8 cellular contexts compared by ENCODE assay signal in genomic region chr1:16243936-16244649, GRCh38. TPM values are rescaled to one million over a fixed set of nuclear protein-coding genes. Genes with fewer than 3 reads are reported as not detected.
DNase-seq lines count a peak whose midpoint lies in the region; TF ChIP-seq lines count a peak whose summit lies in the region.

No MANE protein-coding gene starts in this region.

- H3K27ac ChIP-seq in ascending aorta = peak overlapping the region; percentile 47 to 66

- peak overlapping the region; percentile 11 for H3K4me2 ChIP-seq in skeletal muscle satellite cell (ENCODE audit: low read length)

- peak; percentile 81 to 84 (median 84) for TF ChIP-seq CTCF in ascending aorta (IDR thresholded peaks at IDR 0.05)

- H3K4me1 ChIP-seq in ascending aorta = peaks cover 18 to 46% of the 10 kb centered on the region in 2 donors
- peaks cover 28% of the 10 kb centered on the region for H3K4me1 ChIP-seq in skeletal muscle satellite cell (ENCODE audit: control insufficient read depth, insufficient read depth, low read length)

- H3K27me3 ChIP-seq in ascending aorta (no peaks in the 10 kb centered on the region), skeletal muscle satellite cell (ENCODE audit: control insufficient read depth, insufficient read depth, low read length) (no peaks in the 10 kb centered on the region)

- H3K36me3 ChIP-seq in ascending aorta (peaks cover 6 to 24% of the 10 kb centered on the region in 2 donors), skeletal muscle satellite cell (ENCODE audit: insufficient read depth, low read length) (peaks cover 7% of the 10 kb centered on the region)

- H3K4me3 ChIP-seq in ascending aorta (no peak overlapping the region), skeletal muscle satellite cell (ENCODE audit: low read length) (no peak overlapping the region)

- H3K9ac ChIP-seq in skeletal muscle satellite cell (ENCODE audit: low read depth, low read length) = no peak overlapping the region

- DNase-seq in NCI-H187 (lab: John Stamatoyannopoulos, UW) (peak; percentile 44 to 46), NCI-H187 treated with DMSO at 0.1 percent for 48 hours (lab: John Stamatoyannopoulos, UW) (no peak), NCI-H2029 treated with DMSO at 0.1 percent for 48 hours (lab: John Stamatoyannopoulos, UW) (peak; percentile 18), T-helper 9 cell (peak; percentile 66), ascending aorta (ENCODE audit: low spot score in 2 of 2) (peak in 1 of 2 donors; percentile 91), hypothalamus (lab: John Stamatoyannopoulos, UW) (peak in 43 of 51 donors; percentile 9 to 79 (median 47)), cortex of kidney (lab: John Stamatoyannopoulos, UW) (no peak)

- intact Hi-C loops in ascending aorta (cut with DNase I) = loop anchor here (2.0 kb wide), 1 partner anchor 165 kb away; no protein-coding TSS in a partner anchor

- no peaks in the 10 kb centered on the region for H3K9me3 ChIP-seq in ascending aorta
- H3K9me3 ChIP-seq in skeletal muscle satellite cell (replicated peaks; ENCODE audit: low read length) = no peaks in the 10 kb centered on the region

RNA-seq across cellular contexts. Expression of gene CPLANE2, which starts 7.1 kb away (rescaled TPM):
- total RNA-seq in ascending aorta = not detected
- total RNA-seq in skeletal muscle satellite cell (2012; rRNA removed) = 7.6 and 10.9 TPM in 2 replicates

RNA-seq across cellular contexts. Expression of gene ARHGEF19, which starts 31.6 kb away (rescaled TPM):
- total RNA-seq in ascending aorta = 1.5 TPM
- total RNA-seq in skeletal muscle satellite cell (2012; rRNA removed) = 4.6 and 4.8 TPM in 2 replicates

Comparison
In these comparisons a context has a peak if more than half of its experiments do, and no peak if none do; other contexts are left out.
1. DNase-seq: peak in NCI-H187 (2 of 2), NCI-H2029 treated with DMSO at 0.1 percent for 48 hours (single experiment), T-helper 9 cell (single experiment) and hypothalamus (43 of 51); none in NCI-H187 treated with DMSO at 0.1 percent for 48 hours (single experiment) and cortex of kidney (single experiment).